8 cellular contexts compared by ENCODE assay signal in the genomic region with DNA sequence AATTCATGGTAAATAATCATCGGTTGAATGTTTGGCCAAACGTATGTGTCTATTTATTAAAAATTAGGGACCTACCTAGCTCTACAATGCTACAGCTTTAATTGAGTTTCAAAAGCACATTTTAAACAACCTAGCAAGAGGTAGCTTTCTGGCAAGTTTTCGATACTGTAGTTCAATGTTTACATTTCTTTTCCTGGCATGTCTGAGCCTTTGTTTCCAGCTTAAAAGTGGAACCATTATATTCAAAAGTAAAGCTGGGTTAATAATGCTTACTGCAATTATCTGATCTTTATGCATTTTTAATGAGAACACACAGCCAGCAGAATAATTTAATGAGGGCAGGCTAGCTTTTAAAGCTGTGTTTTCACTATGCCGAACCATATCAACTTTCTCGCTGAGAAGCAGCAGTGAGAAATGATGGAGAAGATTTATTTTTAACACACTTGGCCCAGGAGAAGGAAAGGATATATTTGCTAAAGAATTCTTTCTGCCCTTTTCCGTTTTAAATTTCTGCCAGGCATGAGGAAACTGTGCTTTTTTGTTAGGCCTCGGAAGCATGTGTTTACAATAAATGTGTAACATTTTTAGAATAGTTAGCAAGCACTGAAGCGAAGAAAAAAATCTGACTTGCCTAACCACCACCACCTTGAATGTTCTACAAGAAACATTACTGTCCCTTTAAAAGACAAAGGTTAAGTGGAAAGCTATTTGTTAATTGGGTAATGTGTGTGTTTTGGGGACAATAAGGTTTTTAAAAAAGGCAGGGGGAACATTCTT. TPM values are rescaled to one million over a fixed set of nuclear protein-coding genes. Genes with fewer than 3 reads are reported as not detected.
DNase-seq lines count a peak whose midpoint lies in the region; ATAC-seq and TF ChIP-seq lines count a peak whose summit lies in the region.

No MANE protein-coding gene starts in this region.

- no peak for ATAC-seq in GM21825 (IDR thresholded peaks at IDR 0.05; ENCODE audit: unreplicated experiment)
- no peak for ATAC-seq in HG03045 (IDR thresholded peaks at IDR 0.05; ENCODE audit: unreplicated experiment)

- no peaks in the 10 kb centered on the region for H3K79me2 ChIP-seq in KMS-11 (ENCODE audit: insufficient read depth, low read depth)

- no peaks in the 10 kb centered on the region for H3K27me3 ChIP-seq in KMS-11 (ENCODE audit: insufficient read depth, low read depth)

- no peaks in the 10 kb centered on the region for H3K27me3 Mint-ChIP-seq in MCF 10A (ENCODE audit: insufficient read depth, unreplicated experiment)

- H4K20me1 ChIP-seq in KMS-11 (ENCODE audit: insufficient read depth): no peaks in the 10 kb centered on the region

- peak overlapping the region; percentile 66 for H3K4me2 ChIP-seq in KMS-11

- peak overlapping the region; percentile 44; the same call in 1 of the 2 replicates for H3K9ac ChIP-seq in KMS-11

- in situ Hi-C loops in Caki2 (cut with HindIII; ENCODE audit: low pct_unique_long_range_greater_than_20kb, low sequenced_read_pairs): loop anchor here (10.0 kb wide), 1 partner anchor 72 kb away; no protein-coding TSS in a partner anchor

- H3K36me3 ChIP-seq in KMS-11 (ENCODE audit: insufficient read depth): no peaks in the 10 kb centered on the region
- H3K36me3 ChIP-seq in mesodermal cell (ENCODE audit: control insufficient read depth, insufficient read depth, low read length): peaks cover 11% of the 10 kb centered on the region

- peak overlapping the region; percentile 30 for H2AFZ ChIP-seq in KMS-11 (ENCODE audit: low read depth)

- TF ChIP-seq CTCF in KMS-11 (conservative IDR thresholded peaks at IDR 0.05; ENCODE audit: low read depth, low read length) (no peak), MCF 10A (IDR thresholded peaks at IDR 0.05; ENCODE audit: unreplicated experiment) (no peak)

- peaks cover 33% of the 10 kb centered on the region for H3K4me1 Mint-ChIP-seq in MCF 10A (ENCODE audit: insufficient read depth, unreplicated experiment)

- WGBS in mesodermal cell (ENCODE audit: insufficient coverage in 2 of 2), 2 experiments: 55 to 60% methylated on average over 2 to 3 of the region's 8 CpGs

- no peaks in the 10 kb centered on the region for H3K9me3 ChIP-seq in mesodermal cell (ENCODE audit: control insufficient read depth, low read length)

- H3K4me3 ChIP-seq in KMS-11 (IDR thresholded peaks at IDR 0.05; ENCODE audit: insufficient read depth, low read depth, low read length): no peak overlapping the region
- peak overlapping the region; percentile 67 for H3K4me3 ChIP-seq in mesodermal cell (ENCODE audit: extremely low read depth, insufficient read depth, low read length, poor library complexity, severe bottlenecking)

- POLR2A ChIA-PET in MCF 10A (lab: Yijun Ruan, JAX): interaction anchor here (0.6 to 11.7 kb wide), 56 partner anchors 8 to 1546 kb away, joined by 3 to 423 read pairs (median 6); a partner anchor contains a TSS

- peaks cover 7% of the 10 kb centered on the region for H3K36me3 Mint-ChIP-seq in MCF 10A (ENCODE audit: insufficient read depth, unreplicated experiment)

- DNase-seq in Caki2 (ENCODE audit: low read depth) (peak; percentile 72), MCF 10A (ENCODE audit: unreplicated experiment) (no peak), NCI-H2107 (lab: John Stamatoyannopoulos, UW) (no peak), NCI-H1048 (lab: John Stamatoyannopoulos, UW) (no peak)

- intact Hi-C loops in MCF 10A (cut with micrococcal nuclease): loop anchor here (1.0 to 5.0 kb wide), 8 partner anchors 33 to 589 kb away; no protein-coding TSS in a partner anchor

- peak overlapping the region; percentile 94 for H3K27ac Mint-ChIP-seq in MCF 10A (ENCODE audit: low read depth, unreplicated experiment)

- H3K9me3 Mint-ChIP-seq in MCF 10A (ENCODE audit: unreplicated experiment): no peaks in the 10 kb centered on the region

- H3K4me1 ChIP-seq in KMS-11 (ENCODE audit: low read depth, poor library complexity, severe bottlenecking) (peaks cover 4% of the 10 kb centered on the region), mesodermal cell (ENCODE audit: control insufficient read depth, insufficient read depth, low read length, poor library complexity, severe bottlenecking) (peaks cover 25% of the 10 kb centered on the region)

- H3K4me3 Mint-ChIP-seq in MCF 10A (ENCODE audit: unreplicated experiment): peak overlapping the region; percentile 91

- no TSS peak for BruUV-seq in MCF 10A (replicated peaks; lab: Mats Ljungman, UMichigan)

- CTCF ChIA-PET in MCF 10A (lab: Yijun Ruan, JAX): interaction anchor here (0.6 to 10.1 kb wide), 41 partner anchors 8 to 1818 kb away, joined by 3 to 114 read pairs (median 5); no protein-coding TSS in a partner anchor

- H3K27ac ChIP-seq in KMS-11 (peak overlapping the region; percentile 33; the same call in 1 of the 2 replicates), mesodermal cell (ENCODE audit: low read depth, low read length, severe bottlenecking) (peak overlapping the region; percentile 96)

RNA-seq across cellular contexts. Expression of a gene that starts 1.0 kb away (rescaled TPM):
- 9.6 and 14.0 TPM in 2 replicates for total RNA-seq in Caki2 (2014; rRNA removed; shearing (Covaris generic); ENCODE audit: low replicate concordance)
- 74.3 and 85.8 TPM in 2 replicates for total RNA-seq in MCF 10A (2022)
- 70.4 TPM for polyA plus RNA-seq in mesodermal cell (2013, experiment 1 of 2)
- polyA plus RNA-seq in mesodermal cell (2013, experiment 2 of 2): 64.7 TPM
